ENCODE assay signal across 22 cellular contexts in genomic region chr19:11210656-11210928, GRCh38. TPM values are rescaled to one million over a fixed set of nuclear protein-coding genes. Genes with fewer than 3 reads are reported as not detected.
DNase-seq lines count a peak whose midpoint lies in the region; ATAC-seq, FAIRE-seq and TF ChIP-seq lines count a peak whose summit lies in the region.
"Had no signal": no experiment of that assay in that cellular context is flagged by ENCODE, and none has a peak within 500 bp of the region (broad histone marks: within the 10 kb centered on the region; RNA-seq: fewer than 3 reads in every experiment).

No MANE protein-coding gene starts in this region.

- no peaks in the 10 kb centered on the region for H3K9me3 ChIP-seq in breast epithelium
- H3K9me3 ChIP-seq in H9 (ENCODE audit: control insufficient read depth, low read depth, low read length): no peaks in the 10 kb centered on the region
- no peaks in the 10 kb centered on the region for H3K9me3 ChIP-seq in testis

- no peaks in the 10 kb centered on the region for H3K36me3 Mint-ChIP-seq in T-helper 2 cell treated with Interferon-gamma antibody and Interleukin-4, amounts not matched to agents 5 μg/mL and 100 μg/mL, for 36 hours (ENCODE audit: low read depth)
- peaks cover 10% of the 10 kb centered on the region for H3K36me3 Mint-ChIP-seq in activated T-helper 17 cell treated with anti-CD3 and anti-CD28 coated beads, Interleukin-2, amount 50 U/mL, for 72 hours (ENCODE audit: low read depth)
- H3K36me3 Mint-ChIP-seq in memory B cell (peaks cover 11% of the 10 kb centered on the region), H9 (ENCODE audit: insufficient read depth in 1 of 3, low read depth in 3 of 3) (peaks cover 14 to 54% (median 44%) of the 10 kb centered on the region in 3 experiments; a peak in 6 of 7 replicates)
- H3K36me3 Mint-ChIP-seq: CD14-positive monocyte had no signal

- WGBS in H9 (ENCODE audit: extremely low coverage, insufficient read length, low lambda C conversion rate): no CpG with 5 or more reads among the region's 1 CpG
- WGBS in testis, 2 donors: 87 to 96% methylated on average over 1 of the region's 1 CpG

- peak overlapping the region; percentile 38 for H3K27ac Mint-ChIP-seq in T-helper 2 cell treated with Interferon-gamma antibody and Interleukin-4, amounts not matched to agents 5 μg/mL and 100 μg/mL, for 36 hours
- H3K27ac Mint-ChIP-seq in activated T-helper 17 cell treated with anti-CD3 and anti-CD28 coated beads, Interleukin-2, amount 50 U/mL, for 72 hours: peak overlapping the region; percentile 28
- H3K27ac Mint-ChIP-seq in memory B cell (peak overlapping the region; percentile 18), H9 (no peak overlapping the region)

- H3K4me1 ChIP-seq in breast epithelium: no peaks in the 10 kb centered on the region
- H3K4me1 ChIP-seq in H9 (ENCODE audit: insufficient read depth, low read length): no peaks in the 10 kb centered on the region
- no peaks in the 10 kb centered on the region for H3K4me1 ChIP-seq in testis

- H3K4me3 ChIP-seq in breast epithelium (no peak overlapping the region), testis (no peak overlapping the region)
- H3K4me3 ChIP-seq: PC-9 had no signal

- no peaks in the 10 kb centered on the region for H3K4me1 Mint-ChIP-seq in T-helper 2 cell treated with Interferon-gamma antibody and Interleukin-4, amounts not matched to agents 5 μg/mL and 100 μg/mL, for 36 hours (ENCODE audit: low read depth)
- peaks cover 14% of the 10 kb centered on the region for H3K4me1 Mint-ChIP-seq in activated T-helper 17 cell treated with anti-CD3 and anti-CD28 coated beads, Interleukin-2, amount 50 U/mL, for 72 hours
- H3K4me1 Mint-ChIP-seq in memory B cell: peaks cover 15% of the 10 kb centered on the region
- H3K4me1 Mint-ChIP-seq in H9: no peaks in the 10 kb centered on the region
- H3K4me1 Mint-ChIP-seq: CD14-positive monocyte had no signal

- TF ChIP-seq POLR2A in GM12892 (IDR thresholded peaks at IDR 0.05; ENCODE audit: low read depth, low read length) (no peak), breast epithelium (IDR thresholded peaks at IDR 0.05) (no peak), testis (IDR thresholded peaks at IDR 0.05) (no peak)

- H2BK15ac ChIP-seq in H9 (ENCODE audit: low read depth, low read length): no peak overlapping the region

- no peak overlapping the region for H3K18ac ChIP-seq in H9 (ENCODE audit: insufficient read length, low read depth, low read length)

- H3K9me3 Mint-ChIP-seq in T-helper 2 cell treated with Interferon-gamma antibody and Interleukin-4, amounts not matched to agents 5 μg/mL and 100 μg/mL, for 36 hours: peaks cover 10% of the 10 kb centered on the region
- no peaks in the 10 kb centered on the region for H3K9me3 Mint-ChIP-seq in activated T-helper 17 cell treated with anti-CD3 and anti-CD28 coated beads, Interleukin-2, amount 50 U/mL, for 72 hours
- peaks cover 8% of the 10 kb centered on the region for H3K9me3 Mint-ChIP-seq in memory B cell
- H3K9me3 Mint-ChIP-seq in H9: no peaks in the 10 kb centered on the region

- H3K14ac ChIP-seq in H9 (ENCODE audit: insufficient read depth, low read length): no peak overlapping the region

- no peak overlapping the region for H2BK120ac ChIP-seq in H9 (ENCODE audit: low read depth, low read length, poor library complexity, severe bottlenecking)

- no peak overlapping the region for H2BK5ac ChIP-seq in H9 (ENCODE audit: insufficient read length, low read length)

- H2AFZ ChIP-seq in H9 (ENCODE audit: low read length): no peak overlapping the region
- H2AFZ ChIP-seq: PC-9 had no signal

- intact Hi-C loops in breast epithelium (cut with DNase I; ENCODE audit: low total_unique reads) (no loop called here), testis (cut with DNase I; ENCODE audit: low total_unique reads) (no loop called here)

- no peak overlapping the region for H2AK5ac ChIP-seq in H9 (ENCODE audit: insufficient read length, low read length)

- no peak for TF ChIP-seq CTCF in breast epithelium (IDR thresholded peaks at IDR 0.05)
- TF ChIP-seq CTCF in H9 (conservative IDR thresholded peaks at IDR 0.05): no peak
- no peak for TF ChIP-seq CTCF in testis (IDR thresholded peaks at IDR 0.05)

- no peak overlapping the region for H2BK20ac ChIP-seq in H9 (ENCODE audit: low read depth, low read length, poor library complexity, severe bottlenecking)

- no peak overlapping the region for H2BK12ac ChIP-seq in H9 (ENCODE audit: insufficient read length, low read depth, low read length)

- no peak overlapping the region for H4K5ac ChIP-seq in H9 (ENCODE audit: insufficient read length, low read depth, low read length)

- H3K23me2 ChIP-seq in H9 (ENCODE audit: insufficient read length, low read depth, low read length, poor library complexity, severe bottlenecking): no peaks in the 10 kb centered on the region

- no peaks in the 10 kb centered on the region for H3K36me3 ChIP-seq in breast epithelium
- no peaks in the 10 kb centered on the region for H3K36me3 ChIP-seq in testis (ENCODE audit: low read depth, missing control alignments)

- no peak overlapping the region for H3K4me2 ChIP-seq in H9 (ENCODE audit: insufficient read depth, insufficient read length, low read length)
- H3K4me2 ChIP-seq: KMS-11, PC-9 had no signal

- no peak for ATAC-seq in activated T-helper 17 cell treated with anti-CD3 and anti-CD28 coated beads, Interleukin-2, amount 50 U/mL, for 72 hours (replicated peaks)
- no peak for ATAC-seq in memory B cell (ENCODE audit: low read depth)

- H3K27ac ChIP-seq in breast epithelium (peak overlapping the region in 1 of 2 donors; percentile 38), H9 (ENCODE audit: insufficient read length, low read depth, low read length) (no peak overlapping the region), testis (no peak overlapping the region)
- H3K27ac ChIP-seq: KMS-11, PC-9, RWPE1 had no signal

- no peaks in the 10 kb centered on the region for H4K20me1 ChIP-seq in H9 (ENCODE audit: control insufficient read depth, insufficient read depth, insufficient read length)

- no peak overlapping the region for H4K91ac ChIP-seq in H9 (ENCODE audit: insufficient read length, low read depth, low read length)

- H3K56ac ChIP-seq in H9 (ENCODE audit: insufficient read length, low read depth, low read length): no peak overlapping the region

- no peaks in the 10 kb centered on the region for H3K79me2 ChIP-seq in H9 (ENCODE audit: insufficient read depth, low read length)

- H3K9ac ChIP-seq in H9 (ENCODE audit: extremely low read depth, insufficient read length, low read length): no peak overlapping the region
- H3K9ac ChIP-seq: KMS-11 had no signal

- no peaks in the 10 kb centered on the region for H3K79me1 ChIP-seq in H9 (ENCODE audit: insufficient read depth, low read depth, low read length, poor library complexity, severe bottlenecking)

- H3K27me3 ChIP-seq in breast epithelium (no peaks in the 10 kb centered on the region), H9 (ENCODE audit: insufficient read depth, low read length) (no peaks in the 10 kb centered on the region), testis (no peaks in the 10 kb centered on the region)

- H3K23ac ChIP-seq in H9 (ENCODE audit: insufficient read length, low read depth, low read length): no peak overlapping the region

- H4K8ac ChIP-seq in H9 (replicated peaks; ENCODE audit: insufficient read length, low read depth, low read length): no peak overlapping the region

- H3T11ph ChIP-seq in H9 (ENCODE audit: low read length): no peak overlapping the region

- peak; percentile 42 for FAIRE-seq in GM12892 (lab: Jason Lieb, UNC)

- no peak overlapping the region for H3K4me3 Mint-ChIP-seq in T-helper 2 cell treated with Interferon-gamma antibody and Interleukin-4, amounts not matched to agents 5 μg/mL and 100 μg/mL, for 36 hours
- H3K4me3 Mint-ChIP-seq in activated T-helper 17 cell treated with anti-CD3 and anti-CD28 coated beads, Interleukin-2, amount 50 U/mL, for 72 hours: no peak overlapping the region
- H3K4me3 Mint-ChIP-seq in memory B cell: no peak overlapping the region
- H3K4me3 Mint-ChIP-seq in H9: no peak overlapping the region
- H3K4me3 Mint-ChIP-seq: CD14-positive monocyte had no signal

- no peak overlapping the region for H3K4ac ChIP-seq in H9 (ENCODE audit: low read depth, low read length)

- H3K27me3 Mint-ChIP-seq in T-helper 2 cell treated with Interferon-gamma antibody and Interleukin-4, amounts not matched to agents 5 μg/mL and 100 μg/mL, for 36 hours (ENCODE audit: low read depth): no peaks in the 10 kb centered on the region
- peaks cover 8% of the 10 kb centered on the region for H3K27me3 Mint-ChIP-seq in activated T-helper 17 cell treated with anti-CD3 and anti-CD28 coated beads, Interleukin-2, amount 50 U/mL, for 72 hours
- peaks cover 2% of the 10 kb centered on the region for H3K27me3 Mint-ChIP-seq in memory B cell
- H3K27me3 Mint-ChIP-seq in H9 (ENCODE audit: low read depth): no peaks in the 10 kb centered on the region

- no peak for DNase-seq in T-helper 2 cell treated with Interferon-gamma antibody and Interleukin-4, amounts not matched to agents 5 μg/mL and 100 μg/mL, for 36 hours (ENCODE audit: low spot score)
- DNase-seq in T-helper 2 cell: no peak
- no peak for DNase-seq in GM12892 (ENCODE audit: insufficient read length)
- DNase-seq in memory B cell (ENCODE audit: low spot score in 2 of 2): no peak
- no peak for DNase-seq in breast epithelium (ENCODE audit: low spot score in 2 of 2)
- DNase-seq in H9: no peak
- no peak for DNase-seq in testis
- DNase-seq: 8988T, DND-41, H7, MV-4-11, NCI-H1417, NCI-H187, NCI-H2107, PC-9, SIG-M5 had no signal

RNA-seq across cellular contexts. Expression of gene KANK2, which starts 13.2 kb away (rescaled TPM):
- 12.1 TPM for polyA plus RNA-seq in GM12892 (2012; ENCODE audit: missing spikeins)
- 1 to 10 TPM; 3.5 to 3.6 TPM for total RNA-seq in activated T-helper 17 cell treated with anti-CD3 and anti-CD28 coated beads, Interleukin-2, amount 50 U/mL, for 72 hours
- total RNA-seq in breast epithelium (100 to 1,000 TPM; 142 to 477 (median 197) TPM), H9 (2021) (42.0 and 44.0 TPM in 2 replicates), testis (100 to 1,000 TPM in 1 of 2 donors, 10 to 100 TPM in 1; 98.9 to 161 TPM)
- polyA plus RNA-seq in testis (ENCODE audit: insufficient read depth, low read depth, low replicate concordance): 77.7 TPM

RNA-seq across cellular contexts. Expression of gene ANGPTL8, which starts 28.8 kb away (rescaled TPM):
- polyA plus RNA-seq in GM12892 (2012; ENCODE audit: missing spikeins): not detected
- total RNA-seq in activated T-helper 17 cell treated with anti-CD3 and anti-CD28 coated beads, Interleukin-2, amount 50 U/mL, for 72 hours: not detected
- total RNA-seq in breast epithelium (10 to 100 TPM in 1 of 3 donors, under 1 TPM in 1, not detected in 1; 0.44 to 17.9 TPM), H9 (2021) (not detected in 2 replicates), testis (not detected)
- polyA plus RNA-seq in testis (ENCODE audit: insufficient read depth, low read depth, low replicate concordance): not detected
- total RNA-seq: G401, H7, PC-9 had no signal
- polyA plus RNA-seq: AG04450, CD14-positive monocyte had no signal

RNA-seq across cellular contexts. Expression of gene DOCK6, which starts 51.7 kb away (rescaled TPM):
- 8.0 TPM for polyA plus RNA-seq in GM12892 (2012; ENCODE audit: missing spikeins)
- total RNA-seq in activated T-helper 17 cell treated with anti-CD3 and anti-CD28 coated beads, Interleukin-2, amount 50 U/mL, for 72 hours: 1 to 10 TPM; 4.5 to 6.4 TPM
- total RNA-seq in breast epithelium: 10 to 100 TPM; 20.9 to 59.3 (median 49.6) TPM
- 57.9 and 59.4 TPM in 2 replicates for total RNA-seq in H9 (2021)
- total RNA-seq in testis: 10 to 100 TPM; 32.5 to 45.0 TPM
- 18.4 TPM for polyA plus RNA-seq in testis (ENCODE audit: insufficient read depth, low read depth, low replicate concordance)

RNA-seq across cellular contexts. Expression of gene SPC24, which starts 55.0 kb away (rescaled TPM):
- 20.6 TPM for polyA plus RNA-seq in GM12892 (2012; ENCODE audit: missing spikeins)
- 10 to 100 TPM; 44.3 to 53.9 TPM for total RNA-seq in activated T-helper 17 cell treated with anti-CD3 and anti-CD28 coated beads, Interleukin-2, amount 50 U/mL, for 72 hours
- total RNA-seq in breast epithelium (1 to 10 TPM in 2 of 3 donors, under 1 TPM in 1; 0.66 to 4.8 (median 2.3) TPM), H9 (2021) (50.8 and 51.5 TPM in 2 replicates), testis (1 to 10 TPM; 7.1 to 7.4 TPM)
- polyA plus RNA-seq in testis (ENCODE audit: insufficient read depth, low read depth, low replicate concordance): 5.4 TPM

Comparison
In these comparisons a context has a peak if more than half of its experiments do, and no peak if none do; other contexts are left out.
1. H3K27ac Mint-ChIP-seq: peak in T-helper 2 cell treated with Interferon-gamma antibody and Interleukin-4, amounts not matched to agents 5 μg/mL and 100 μg/mL, for 36 hours (single experiment), activated T-helper 17 cell treated with anti-CD3 and anti-CD28 coated beads, Interleukin-2, amount 50 U/mL, for 72 hours (single experiment) and memory B cell (single experiment); none in H9 (0 of 3).